Comparison of ENCODE assay signal across 8 cellular contexts in the genomic region with DNA sequence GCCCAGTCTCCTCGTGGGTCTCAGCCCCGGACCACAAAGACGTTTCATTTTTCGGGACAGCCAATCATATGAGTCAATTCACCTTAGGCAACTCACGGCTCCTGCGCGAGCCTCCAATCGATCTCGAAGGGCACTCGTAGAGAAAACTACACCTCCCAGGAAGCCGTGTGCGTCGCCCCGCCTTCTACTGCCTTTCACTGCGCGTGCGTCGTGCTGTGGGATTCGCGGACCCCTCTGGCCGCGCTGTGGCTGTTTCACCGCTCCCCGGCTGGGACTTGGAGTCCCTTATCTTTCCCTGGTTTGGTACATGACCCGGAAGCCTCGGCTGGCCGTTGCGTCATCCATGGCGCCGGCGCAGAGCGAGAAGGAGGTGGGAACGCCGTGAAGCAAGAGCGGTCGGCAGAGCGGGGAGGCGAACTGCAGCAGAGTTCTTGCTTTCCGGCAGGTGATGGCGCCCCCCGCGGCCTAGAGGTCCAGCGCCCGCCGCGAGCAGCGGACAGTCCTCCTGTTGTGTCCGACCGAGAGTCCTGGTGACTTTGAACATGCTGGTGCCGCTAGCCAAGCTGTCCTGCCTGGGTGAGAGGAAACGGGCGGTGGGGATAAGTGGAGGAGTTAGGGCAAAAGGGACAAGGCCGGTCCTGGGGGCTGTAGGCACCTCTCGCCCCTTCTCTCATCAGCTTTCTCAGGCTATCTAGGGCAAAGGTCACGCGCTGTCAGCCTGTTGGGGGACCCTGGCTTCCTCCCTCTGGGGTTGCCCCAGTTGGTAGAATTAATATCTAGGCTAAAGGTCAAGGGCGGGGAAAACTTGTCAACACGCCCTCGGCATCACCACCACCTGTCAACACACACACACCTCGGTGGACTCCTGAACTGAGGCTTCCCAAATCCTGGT. TPM values are rescaled to one million over a fixed set of nuclear protein-coding genes. Genes with fewer than 3 reads are reported as not detected.
DNase-seq lines count a peak whose midpoint lies in the region; ATAC-seq, FAIRE-seq and TF ChIP-seq lines count a peak whose summit lies in the region.

Gene ETFDH (plus strand): TSS at position 382 of the 892 bp plus-strand sequence. CDS start 161 bp downstream, at position 543.

- 0% methylated on average over 46 of the region's 60 CpGs; no CpG with 5 or more reads in 1 of the 2 experiments for WGBS in IMR-90 (ENCODE audit: extremely low coverage in 2 of 2, insufficient read length in 1 of 2), 2 experiments

- H4K20me1 ChIP-seq in IMR-90 (ENCODE audit: insufficient read depth, low read length) (no peaks in the 10 kb centered on the region), OCI-LY7 (ENCODE audit: insufficient read depth, low read length) (peaks cover 16% of the 10 kb centered on the region), endothelial cell of umbilical vein (replicated peaks; ENCODE audit: control insufficient read depth, extremely low read depth, insufficient read depth, low read length) (peaks cover 2% of the 10 kb centered on the region)

- H3K27ac ChIP-seq in IMR-90 (ENCODE audit: insufficient read depth, low read length) (peak within 1 kb of the TSS; percentile 81), OCI-LY7 (ENCODE audit: low read depth, low read length, poor library complexity, severe bottlenecking) (peak within 1 kb of the TSS; percentile 78), endothelial cell of umbilical vein (ENCODE audit: insufficient read depth, low read depth, low read length) (peak within 1 kb of the TSS; percentile 71)

- FAIRE-seq in endothelial cell of umbilical vein (lab: Jason Lieb, UNC): peak; percentile 97

- H3K9me2 ChIP-seq in OCI-LY7 (ENCODE audit: insufficient read depth, low read length): no peaks in the 10 kb centered on the region

- H2AFZ ChIP-seq in IMR-90 (replicated peaks; ENCODE audit: low read length, poor library complexity) (peak within 1 kb of the TSS; percentile 97), OCI-LY7 (ENCODE audit: low read length) (peak within 1 kb of the TSS; percentile 95), endothelial cell of umbilical vein (ENCODE audit: low read depth, low read length) (peak within 1 kb of the TSS; percentile 99)

- peak within 1 kb of the TSS; percentile 65 for H4K91ac ChIP-seq in IMR-90 (ENCODE audit: insufficient read depth, low read depth, low read length)

- peak within 1 kb of the TSS; percentile 69 for H3K56ac ChIP-seq in IMR-90 (ENCODE audit: extremely low read depth, insufficient read depth, low read length)

- POLR2A ChIA-PET in IMR-90 (lab: Charles Lee; ENCODE audit: unreplicated experiment): no interaction called here
- POLR2A ChIA-PET in OCI-LY7 (lab: Charles Lee): no interaction called here
- POLR2A ChIA-PET in endothelial cell of umbilical vein (lab: Charles Lee): no interaction called here

- peak within 1 kb of the TSS; percentile 12 for H3K18ac ChIP-seq in IMR-90 (ENCODE audit: low read depth, low read length)

- peak within 1 kb of the TSS; percentile 87 for H2AK9ac ChIP-seq in IMR-90 (replicated peaks; ENCODE audit: low read depth, low read length, poor library complexity)

- peaks cover 58% of the 10 kb centered on the region for H3K79me2 ChIP-seq in OCI-LY7 (ENCODE audit: insufficient read depth, low read depth, low read length)
- peaks cover 27% of the 10 kb centered on the region for H3K79me2 ChIP-seq in endothelial cell of umbilical vein (ENCODE audit: control insufficient read depth, insufficient read depth, low read length)

- TF ChIP-seq POLR2A in IMR-90 (IDR thresholded peaks at IDR 0.05; ENCODE audit: low read depth, low read length): no peak
- no peak for TF ChIP-seq POLR2A in endothelial cell of umbilical vein (IDR thresholded peaks at IDR 0.05; ENCODE audit: low read depth, low read length)

- peak within 1 kb of the TSS; percentile 82 for H3K14ac ChIP-seq in IMR-90 (replicated peaks; ENCODE audit: low read depth, low read length)

- peaks cover 8 to 32% of the 10 kb centered on the region in 2 experiments; a peak in 3 of 4 replicates for H3K79me1 ChIP-seq in IMR-90 (ENCODE audit: low read depth in 1 of 2, low read length in 2 of 2)

- peak within 1 kb of the TSS; percentile 69 for H2BK120ac ChIP-seq in IMR-90 (ENCODE audit: low read depth, low read length)

- dilution Hi-C loops in IMR-90 (cut with HindIII; ENCODE audit: low sequenced_read_pairs, unreplicated experiment): no loop called here
- dilution Hi-C loops in endothelial cell of umbilical vein (cut with MboI; ENCODE audit: extremely low pct_ligation_motif_present, low sequenced_read_pairs): no loop called here

- peak; percentile 62 for TF ChIP-seq CTCF in IMR-90 (conservative IDR thresholded peaks at IDR 0.05; ENCODE audit: low read depth, low read length)
- peak; percentile 82 for TF ChIP-seq CTCF in OCI-LY7 (conservative IDR thresholded peaks at IDR 0.05; ENCODE audit: low read length)
- peak; percentile 75 to 80 for TF ChIP-seq CTCF in endothelial cell of umbilical vein (IDR thresholded peaks at IDR 0.05; ENCODE audit: extremely low read depth in 1 of 2, insufficient read depth in 1 of 2, low read depth in 1 of 2, low read length in 2 of 2)

- H3K9me1 ChIP-seq in IMR-90 (ENCODE audit: insufficient read depth, low read length): no peaks in the 10 kb centered on the region
- no peaks in the 10 kb centered on the region for H3K9me1 ChIP-seq in endothelial cell of umbilical vein (replicated peaks; ENCODE audit: control insufficient read depth, extremely low read depth, insufficient read depth, low read length)

- peak within 1 kb of the TSS; percentile 16 to 87; a peak in 3 of 4 replicates for H4K8ac ChIP-seq in IMR-90 (ENCODE audit: low read depth in 2 of 2, low read length in 2 of 2)

- H3K4me3 ChIP-seq in IMR-90 (ENCODE audit: insufficient read depth, low read depth, low read length): peak within 1 kb of the TSS; percentile 65
- H3K4me3 ChIP-seq in OCI-LY7 (ENCODE audit: low read depth, low read length, poor library complexity, severe bottlenecking): peak within 1 kb of the TSS; percentile 81
- peak within 1 kb of the TSS; percentile 83 to 92 (median 84) for H3K4me3 ChIP-seq in endothelial cell of umbilical vein (replicated peaks in 1 of 3; ENCODE audit: insufficient read depth in 1 of 3, low read depth in 1 of 3, low read length in 3 of 3)

- peak within 1 kb of the TSS; percentile 3; the same call in 1 of the 2 replicates for H2AK5ac ChIP-seq in IMR-90 (ENCODE audit: low read depth, low read length)

- peak within 1 kb of the TSS; percentile 78 for H3K23ac ChIP-seq in IMR-90 (ENCODE audit: low read depth, low read length)

- BruUV-seq in IMR-90 (replicated peaks; lab: Mats Ljungman, UMichigan) (no TSS peak), OCI-LY7 (replicated peaks; lab: Mats Ljungman, UMichigan) (TSS peak; percentile 76), endothelial cell of umbilical vein (replicated peaks; lab: Mats Ljungman, UMichigan) (TSS peak; percentile 54)

- peak within 1 kb of the TSS; percentile 80 for H3K4ac ChIP-seq in IMR-90 (ENCODE audit: low read depth, low read length)

- peak within 1 kb of the TSS; percentile 96 for H3K4me2 ChIP-seq in IMR-90 (ENCODE audit: low read depth, low read length)
- H3K4me2 ChIP-seq in OCI-LY7 (ENCODE audit: low read length): peak within 1 kb of the TSS; percentile 96
- peak within 1 kb of the TSS; percentile 89 for H3K4me2 ChIP-seq in endothelial cell of umbilical vein (ENCODE audit: insufficient read depth, low read length)

- H3K27me3 ChIP-seq in IMR-90 (ENCODE audit: control insufficient read depth, insufficient read depth, low read length): no peaks in the 10 kb centered on the region
- H3K27me3 ChIP-seq in endothelial cell of umbilical vein (ENCODE audit: control insufficient read depth in 2 of 2, insufficient read depth in 2 of 2, low read length in 2 of 2): no peaks in the 10 kb centered on the region

- peak within 1 kb of the TSS; percentile 50; the same call in 1 of the 2 replicates for H2BK20ac ChIP-seq in IMR-90 (ENCODE audit: low read depth, low read length)

- CTCF ChIA-PET in IMR-90 (lab: Yijun Ruan, JAX): interaction anchor here (0.6 kb wide), 1 partner anchor 33 kb away, joined by 4 read pairs; no protein-coding TSS in a partner anchor
- CTCF ChIA-PET in OCI-LY7 (lab: Charles Lee; ENCODE audit: unreplicated experiment): no interaction called here
- CTCF ChIA-PET in endothelial cell of umbilical vein (lab: Charles Lee): interaction anchor here (1.7 kb wide), 1 partner anchor 179 kb away, joined by 5 read pairs; no protein-coding TSS in a partner anchor

- in situ Hi-C loops in IMR-90 (cut with MboI; ENCODE audit: low sequenced_read_pairs): no loop called here

- intact Hi-C loops in IMR-90 (cut with micrococcal nuclease): loop anchor here (1.0 kb wide), 1 partner anchor 558 kb away; no protein-coding TSS in a partner anchor
- intact Hi-C loops in OCI-LY7 (cut with micrococcal nuclease; ENCODE audit: unreplicated experiment): loop anchor here (2.0 to 5.0 kb wide), 3 partner anchors 51 to 505 kb away; partner anchors contain the start of genes PPID and RAPGEF2
- intact Hi-C loops in endothelial cell of umbilical vein (cut with micrococcal nuclease): loop anchor here (1.0 to 5.0 kb wide), 10 partner anchors 51 to 775 kb away; partner anchors contain the start of gene PPID

- H3K9ac ChIP-seq in IMR-90 (ENCODE audit: low read depth, low read length) (peak within 1 kb of the TSS; percentile 82), endothelial cell of umbilical vein (replicated peaks; ENCODE audit: extremely low read depth, insufficient read depth, low read length) (peak within 1 kb of the TSS; percentile 88)

- H2BK15ac ChIP-seq in IMR-90 (ENCODE audit: low read depth, low read length): no peak within 1 kb of the TSS

- H3K4me1 ChIP-seq in IMR-90 (ENCODE audit: control insufficient read depth, insufficient read depth, low read length): no peaks in the 10 kb centered on the region
- H3K4me1 ChIP-seq in OCI-LY7 (ENCODE audit: insufficient read depth, low read length, poor library complexity, severe bottlenecking): peaks cover 7% of the 10 kb centered on the region
- H3K4me1 ChIP-seq in endothelial cell of umbilical vein (ENCODE audit: control insufficient read depth, extremely low read depth, insufficient read depth, low read length): peaks cover 11% of the 10 kb centered on the region

- H2BK5ac ChIP-seq in IMR-90 (ENCODE audit: low read depth, low read length, poor library complexity, severe bottlenecking): peak within 1 kb of the TSS; percentile 73

- TF ChIP-seq RAD21 in IMR-90 (IDR thresholded peaks at IDR 0.05; ENCODE audit: low read length): peak; percentile 46

- H3K36me3 ChIP-seq in IMR-90 (ENCODE audit: control insufficient read depth, insufficient read depth, low read length) (no peaks in the 10 kb centered on the region), OCI-LY7 (ENCODE audit: insufficient read depth, low read length) (peaks cover 21% of the 10 kb centered on the region; the same call in 1 of the 2 replicates), endothelial cell of umbilical vein (ENCODE audit: control insufficient read depth in 2 of 2, extremely low read depth in 1 of 2, insufficient read depth in 2 of 2, low read length in 2 of 2) (no peaks in the 10 kb centered on the region)

- ATAC-seq in GM21528 (IDR thresholded peaks at IDR 0.05; ENCODE audit: low FRiP score, unreplicated experiment) (peak; percentile 89), IMR-90 (ENCODE audit: low read depth) (peak; percentile 90)

- H3K9me3 ChIP-seq in IMR-90 (ENCODE audit: control insufficient read depth, insufficient read depth, low read length) (no peaks in the 10 kb centered on the region), OCI-LY7 (ENCODE audit: low read length) (no peaks in the 10 kb centered on the region), endothelial cell of umbilical vein (replicated peaks; ENCODE audit: control insufficient read depth, insufficient read depth, low read length) (no peaks in the 10 kb centered on the region)

- peak; percentile 100 for DNase-seq in DMS153 (lab: John Stamatoyannopoulos, UW)
- peak; percentile 99 for DNase-seq in IMR-90
- peak; percentile 98 for DNase-seq in OCI-LY7 (ENCODE audit: low spot score)
- DNase-seq in activated T-cell treated with anti-CD3 and anti-CD28 coated beads for 24 hours (ENCODE audit: low read depth): peak; percentile 98
- peak; percentile 100 for DNase-seq in endothelial cell of umbilical vein (ENCODE audit: low read depth, low spot score)
- peak; percentile 99 for DNase-seq in midbrain (lab: John Stamatoyannopoulos, UW)
- DNase-seq in stimulated activated CD8-positive, alpha-beta memory T cell treated with anti-CD3 and anti-CD28 coated beads, Interleukin-2, amount 100 ng/mL, for 1 hour (ENCODE audit: low read depth in 2 of 2): peak; percentile 96

- 0 out of 2 replicates have a peak within 1 kb of the TSS, but pooled peaks have one; percentile 3 for H4K5ac ChIP-seq in IMR-90 (ENCODE audit: low read depth, low read length)

RNA-seq across cellular contexts. Expression of gene ETFDH, which starts in this region (rescaled TPM):
- 14.0 and 18.3 TPM in 2 replicates for total RNA-seq in IMR-90 (2012; rRNA removed)
- polyA plus RNA-seq in IMR-90 (2012; rRNA removed): 15.4 and 19.1 TPM in 2 replicates
- polyA plus RNA-seq in IMR-90 (2012; cell fraction: cytosol; rRNA removed): 3.2 and 9.8 TPM in 2 replicates
- polyA plus RNA-seq in IMR-90 (2012; cell fraction: nucleus; rRNA removed; ENCODE audit: low replicate concordance): 3.8 and 35.9 TPM in 2 replicates
- 13.3 and 17.6 TPM in 2 replicates for total RNA-seq in OCI-LY7 (2014; rRNA removed; shearing (Covaris generic))
- 18.9 and 19.2 TPM in 2 replicates for total RNA-seq in OCI-LY7 (2022)
- total RNA-seq in endothelial cell of umbilical vein: 21.8 and 22.3 TPM in 2 replicates
- 16.9 and 17.3 TPM in 2 replicates for polyA plus RNA-seq in endothelial cell of umbilical vein
- 13.4 and 16.0 TPM in 2 replicates for polyA plus RNA-seq in endothelial cell of umbilical vein (2011; cell fraction: cytosol; rRNA removed)
- 32.3 and 40.9 TPM in 2 replicates for polyA plus RNA-seq in endothelial cell of umbilical vein (2011; cell fraction: nucleus; rRNA removed)
- 16.2 and 18.0 TPM in 2 replicates for polyA plus RNA-seq in endothelial cell of umbilical vein (2012)
- polyA minus RNA-seq in endothelial cell of umbilical vein: 9.8 and 21.6 TPM in 2 replicates
- 9.0 TPM for polyA minus RNA-seq in endothelial cell of umbilical vein (2011; cell fraction: cytosol; rRNA and poly(A)+ RNA removed)
- polyA minus RNA-seq in endothelial cell of umbilical vein (2011; cell fraction: nucleus; rRNA and poly(A)+ RNA removed): 15.5 and 16.8 TPM in 2 replicates

Comparison
In these comparisons a context has a peak if more than half of its experiments do, and no peak if none do; other contexts are left out.
1. Peak in every context shown above with its lines: DNase-seq, ATAC-seq, H3K4me3 ChIP-seq and H3K27ac ChIP-seq.